In genomic region chr12:93497456-93497855, GRCh38 we compare ENCODE assay signal across 9 cellular contexts.
"Had no signal": no experiment of that assay in that cellular context is flagged by ENCODE, and none has a peak within 500 bp of the region (broad histone marks: within the 10 kb centered on the region; RNA-seq: fewer than 3 reads in every experiment).

No MANE protein-coding gene starts in this region.

- H3K4me1 Mint-ChIP-seq: neural crest cell had no signal

- DNase-seq: gastrocnemius medialis; islet precursor cell; left lung; mesendoderm; stimulated activated CD4-positive, alpha-beta T cell treated with anti-CD3 and anti-CD28 coated beads, Interleukin-12 subunit alpha, Interleukin-12 subunit beta, amount 100 ng/mL, for 4 hours; stimulated activated naive CD4-positive, alpha-beta T cell treated with Interleukin-2 at 50 U/mL for 16 hours; T1000; upper lobe of right lung had no signal

- H3K9me3 Mint-ChIP-seq: neural crest cell had no signal

- H3K4me3 Mint-ChIP-seq: neural crest cell had no signal

- H3K4me3 ChIP-seq: gastrocnemius medialis, left lung, upper lobe of right lung had no signal

- H3K27ac ChIP-seq: gastrocnemius medialis, left lung, upper lobe of right lung had no signal

- ATAC-seq: gastrocnemius medialis, left lung, upper lobe of right lung had no signal

- H3K9me3 ChIP-seq: gastrocnemius medialis, left lung, upper lobe of right lung had no signal

- H3K4me1 ChIP-seq: gastrocnemius medialis, left lung, upper lobe of right lung had no signal

- H3K27me3 ChIP-seq: gastrocnemius medialis, left lung, upper lobe of right lung had no signal
